Comparison of ENCODE assay signal across 17 cellular contexts in genomic region chr2:62708751-62709150, GRCh38. TPM values are rescaled to one million over a fixed set of nuclear protein-coding genes. Genes with fewer than 3 reads are reported as not detected.
A peak's percentile ranks its signal among the peaks of the same experiment; 100 is the strongest.
DNase-seq lines count a peak whose midpoint lies in the region; ATAC-seq and TF ChIP-seq lines count a peak whose summit lies in the region.
"Had no signal": no experiment of that assay in that cellular context is flagged by ENCODE, and none has a peak within 500 bp of the region (broad histone marks: within the 10 kb centered on the region; RNA-seq: fewer than 3 reads in every experiment).

No MANE protein-coding gene starts in this region.

- DNase-seq in Caco-2 (no peak), Panc1 (ENCODE audit: low read depth, low spot score) (no peak), fibroblast of the aortic adventitia (ENCODE audit: low read depth) (no peak), psoas muscle (no peak), NCI-H1417 treated with DMSO at 0.1 percent for 48 hours (lab: John Stamatoyannopoulos, UW) (no peak), NCI-H146 (lab: John Stamatoyannopoulos, UW) (no peak)
- DNase-seq in activated T-cell treated with anti-CD3 and anti-CD28 coated beads, Interleukin-2, amount 50 U/mL, for 4 hours: no peak
- DNase-seq: activated naive CD4-positive, alpha-beta T cell treated with anti-CD3 and anti-CD28 coated beads, Interleukin-2, amount 10 ng/mL, durations not matched to agents 7 days and 5 days; CD4-positive, CD25-positive, alpha-beta regulatory T cell; NCI-H187 treated with DMSO at 0.1 percent for 48 hours; NCI-H774; retina; SJCRH30; stimulated activated naive CD8-positive, alpha-beta T cell treated with anti-CD3 and anti-CD28 coated beads, Interleukin-15, Interleukin-2, amounts not matched to agents 100 U/mL and 50 U/mL, for 24 hours had no signal

- H3K4me1 Mint-ChIP-seq in Caco-2 (ENCODE audit: low read depth, unreplicated experiment): peaks cover 29% of the 10 kb centered on the region
- H3K4me1 Mint-ChIP-seq in activated T-cell treated with anti-CD3 and anti-CD28 coated beads, Interleukin-2, amount 50 U/mL, for 4 hours (ENCODE audit: low read depth): peaks cover 35% of the 10 kb centered on the region

- H3K9me3 Mint-ChIP-seq in Caco-2 (ENCODE audit: unreplicated experiment): no peaks in the 10 kb centered on the region
- peaks cover 3% of the 10 kb centered on the region for H3K9me3 Mint-ChIP-seq in activated T-cell treated with anti-CD3 and anti-CD28 coated beads, Interleukin-2, amount 50 U/mL, for 4 hours
- H3K9me3 Mint-ChIP-seq: CD4-positive, CD25-positive, alpha-beta regulatory T cell; central memory CD8-positive, alpha-beta T cell; mesothelial cell of epicardium had no signal

- POLR2A ChIA-PET in Caco-2 (lab: Charles Lee) (no interaction called here), Panc1 (lab: Charles Lee) (no interaction called here)

- no peak for TF ChIP-seq CTCF in Caco-2 (IDR thresholded peaks at IDR 0.05; ENCODE audit: insufficient read depth in 1 of 2, low read depth in 1 of 2, low read length in 1 of 2, severe bottlenecking in 1 of 2, unreplicated experiment in 1 of 2)
- no peak for TF ChIP-seq CTCF in Panc1 (IDR thresholded peaks at IDR 0.05)
- no peak for TF ChIP-seq CTCF in fibroblast of the aortic adventitia (IDR thresholded peaks at IDR 0.05; ENCODE audit: insufficient read depth, low read length)
- no peak for TF ChIP-seq CTCF in psoas muscle (IDR thresholded peaks at IDR 0.05)

- 82 to 91% (median 84%) methylated on average over 1 of the region's 1 CpG for WGBS in psoas muscle, 3 donors

- H3K4me3 ChIP-seq in Caco-2 (ENCODE audit: low read depth, low read length) (no peak overlapping the region), Panc1 (ENCODE audit: low read depth in 2 of 2, low read length in 2 of 2) (peak overlapping the region; percentile 10 to 82; a peak in 2 of 4 replicates), fibroblast of the aortic adventitia (ENCODE audit: low read depth, low read length) (peak overlapping the region; percentile 82), psoas muscle (peak overlapping the region; percentile 77)
- H3K4me3 ChIP-seq: SJCRH30 had no signal

- no peaks in the 10 kb centered on the region for H3K9me3 ChIP-seq in Caco-2
- H3K9me3 ChIP-seq in Panc1 (ENCODE audit: control insufficient read depth, insufficient read depth, low read depth, low read length): peaks cover 22% of the 10 kb centered on the region; the same call in 1 of the 2 replicates
- no peaks in the 10 kb centered on the region for H3K9me3 ChIP-seq in psoas muscle

- intact Hi-C loops in Caco-2 (cut with micrococcal nuclease; ENCODE audit: unreplicated experiment): no loop called here
- intact Hi-C loops in Panc1 (cut with micrococcal nuclease; ENCODE audit: unreplicated experiment): loop anchor here (5.0 kb wide), 1 partner anchor 251 kb away; no protein-coding TSS in a partner anchor
- intact Hi-C loops in psoas muscle (cut with DNase I): loop anchor here (5.0 kb wide), 2 partner anchors 64 to 251 kb away; no protein-coding TSS in a partner anchor

- peak overlapping the region; percentile 15 for H3K4me3 Mint-ChIP-seq in Caco-2 (ENCODE audit: unreplicated experiment)
- H3K4me3 Mint-ChIP-seq in activated T-cell treated with anti-CD3 and anti-CD28 coated beads, Interleukin-2, amount 50 U/mL, for 4 hours: no peak overlapping the region
- H3K4me3 Mint-ChIP-seq: activated naive CD4-positive, alpha-beta T cell treated with anti-CD3 and anti-CD28 coated beads, Interleukin-2, amount 10 ng/mL, durations not matched to agents 7 days and 5 days; central memory CD8-positive, alpha-beta T cell; mesothelial cell of epicardium had no signal

- peaks cover 38% of the 10 kb centered on the region for H3K36me3 Mint-ChIP-seq in Caco-2 (ENCODE audit: insufficient read depth, unreplicated experiment)
- peaks cover 9% of the 10 kb centered on the region for H3K36me3 Mint-ChIP-seq in activated T-cell treated with anti-CD3 and anti-CD28 coated beads, Interleukin-2, amount 50 U/mL, for 4 hours (ENCODE audit: insufficient read depth)

- ATAC-seq in Panc1 (no peak), psoas muscle (no peak), GM21576 (IDR thresholded peaks at IDR 0.05; ENCODE audit: unreplicated experiment) (no peak)
- no peak for ATAC-seq in activated T-cell treated with anti-CD3 and anti-CD28 coated beads, Interleukin-2, amount 50 U/mL, for 4 hours
- ATAC-seq: stimulated activated naive CD8-positive, alpha-beta T cell treated with anti-CD3 and anti-CD28 coated beads, Interleukin-15, Interleukin-2, amounts not matched to agents 100 U/mL and 50 U/mL, for 24 hours had no signal

- H3K36me3 ChIP-seq in Caco-2 (ENCODE audit: control insufficient read depth, insufficient read depth, low read length): no peaks in the 10 kb centered on the region
- peaks cover 5% of the 10 kb centered on the region for H3K36me3 ChIP-seq in Panc1 (ENCODE audit: control insufficient read depth, insufficient read depth, low read length)
- no peaks in the 10 kb centered on the region for H3K36me3 ChIP-seq in psoas muscle (ENCODE audit: insufficient read depth in 1 of 2, low read depth in 1 of 2)

- H3K27me3 ChIP-seq in Caco-2 (replicated peaks; ENCODE audit: control insufficient read depth, insufficient read depth, low read length) (no peaks in the 10 kb centered on the region), Panc1 (ENCODE audit: control insufficient read depth, insufficient read depth, low read length) (no peaks in the 10 kb centered on the region), psoas muscle (ENCODE audit: insufficient read depth in 3 of 3, low read length in 2 of 3) (no peaks in the 10 kb centered on the region)
- H3K27me3 ChIP-seq: SJCRH30 had no signal

- CTCF ChIA-PET in Caco-2 (lab: Charles Lee): no interaction called here
- CTCF ChIA-PET in Panc1 (lab: Charles Lee): interaction anchor here (0.6 kb wide), 1 partner anchor 51 kb away, joined by 3 read pairs; no protein-coding TSS in a partner anchor

- H3K4me1 ChIP-seq in Caco-2 (peaks cover 31% of the 10 kb centered on the region), Panc1 (ENCODE audit: control insufficient read depth, insufficient read depth, low read length) (peaks cover 19% of the 10 kb centered on the region), psoas muscle (peaks cover 25% of the 10 kb centered on the region)

- no peak overlapping the region for H3K27ac Mint-ChIP-seq in Caco-2 (ENCODE audit: unreplicated experiment)
- H3K27ac Mint-ChIP-seq: activated naive CD4-positive, alpha-beta T cell treated with anti-CD3 and anti-CD28 coated beads, Interleukin-2, amount 10 ng/mL, durations not matched to agents 7 days and 5 days; CD4-positive, CD25-positive, alpha-beta regulatory T cell; mesothelial cell of epicardium had no signal

- no peak overlapping the region for H3K27ac ChIP-seq in Panc1 (ENCODE audit: low read length)
- no peak overlapping the region for H3K27ac ChIP-seq in psoas muscle
- H3K27ac ChIP-seq: SJCRH30 had no signal

- BruUV-seq in Caco-2 (replicated peaks; lab: Mats Ljungman, UMichigan) (no TSS peak), Panc1 (replicated peaks; lab: Mats Ljungman, UMichigan) (TSS peak; percentile 50)

- in situ Hi-C loops in Panc1 (cut with HindIII; ENCODE audit: low pct_unique_long_range_greater_than_20kb, low sequenced_read_pairs): no loop called here

- no peaks in the 10 kb centered on the region for H3K27me3 Mint-ChIP-seq in Caco-2 (ENCODE audit: insufficient read depth, unreplicated experiment)
- no peaks in the 10 kb centered on the region for H3K27me3 Mint-ChIP-seq in activated T-cell treated with anti-CD3 and anti-CD28 coated beads, Interleukin-2, amount 50 U/mL, for 4 hours (ENCODE audit: low read depth)
- H3K27me3 Mint-ChIP-seq: central memory CD8-positive, alpha-beta T cell had no signal

RNA-seq across cellular contexts. Expression of gene EHBP1, which starts 3.2 kb away (rescaled TPM):
- total RNA-seq in Caco-2 (2022) (120 and 123 TPM in 2 replicates), Panc1 (2021; ENCODE audit: unreplicated experiment) (46.1 TPM), fibroblast of the aortic adventitia (ENCODE audit: low replicate concordance) (119 and 190 TPM in 2 replicates), psoas muscle (10 to 100 TPM; 14.3 to 20.2 (median 16.9) TPM)
- polyA plus RNA-seq in Panc1 (2012; ENCODE audit: insufficient read length): 24.6 TPM
- 10 to 100 TPM in 1 of 3 donors, 1 to 10 TPM in 2; 3.9 to 10.1 (median 5.2) TPM for polyA plus RNA-seq in psoas muscle
- total RNA-seq in activated T-cell treated with anti-CD3 and anti-CD28 coated beads, Interleukin-2, amount 50 U/mL, for 4 hours: 10 to 100 TPM; 19.8 to 21.4 (median 20.2) TPM
